Comparison of ENCODE assay signal across 8 cellular contexts in the genomic region with DNA sequence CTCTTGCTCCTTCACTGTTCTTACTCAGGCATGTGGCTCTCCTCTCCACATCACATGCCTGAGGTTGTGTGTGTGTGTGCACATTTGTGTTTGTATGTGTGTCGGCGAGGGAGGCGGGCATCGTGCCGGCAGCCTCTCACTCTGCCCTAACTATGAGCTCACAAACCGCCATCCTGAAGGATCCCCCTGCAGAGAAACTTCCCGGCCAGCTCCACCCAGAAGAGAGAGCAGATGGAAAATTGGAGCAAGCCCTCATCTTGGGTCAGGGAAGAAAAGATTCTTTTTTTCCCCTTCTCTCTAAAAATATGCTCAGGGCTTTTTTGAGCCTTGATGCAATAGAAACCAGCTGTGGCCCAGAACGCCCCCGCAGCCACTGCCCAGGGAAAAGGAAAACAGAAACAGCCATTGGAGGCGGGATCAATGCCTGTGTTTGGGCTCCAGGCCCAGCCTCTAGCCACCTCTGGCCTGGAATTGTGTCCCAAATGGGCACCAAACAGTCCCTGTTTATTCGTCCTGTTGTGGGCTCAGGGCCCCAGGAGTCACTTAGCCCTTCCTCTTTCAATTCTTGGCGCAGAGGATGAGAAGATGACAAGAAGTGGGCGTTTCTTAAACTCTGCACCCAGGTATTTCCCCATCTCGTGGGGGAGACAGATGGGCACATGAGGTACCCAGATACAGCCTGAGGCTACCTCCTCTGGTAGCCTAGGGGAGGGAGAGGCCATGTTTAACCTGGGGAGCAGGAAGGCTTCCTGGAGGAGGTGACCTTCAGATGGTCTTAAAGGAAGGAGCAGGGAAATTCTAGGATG.
DNase-seq lines count a peak whose midpoint lies in the region; ATAC-seq and TF ChIP-seq lines count a peak whose summit lies in the region.

No MANE protein-coding gene starts in this region.

- H3K27ac Mint-ChIP-seq in mesothelial cell of epicardium, result peak overlapping the region; percentile 83

- no peaks in the 10 kb centered on the region for H3K27me3 Mint-ChIP-seq in mesothelial cell of epicardium (ENCODE audit: low read depth)

- TF ChIP-seq CTCF in AG09319 (IDR thresholded peaks at IDR 0.05; ENCODE audit: low read depth, low read length), result no peak
- no peak for TF ChIP-seq CTCF in mesothelial cell of epicardium (IDR thresholded peaks at IDR 0.05; ENCODE audit: unreplicated experiment)

- ATAC-seq in GM21737 (IDR thresholded peaks at IDR 0.05; ENCODE audit: unreplicated experiment), result peak; percentile 50
- ATAC-seq in GM21515 (IDR thresholded peaks at IDR 0.05; ENCODE audit: unreplicated experiment), result no peak

- no peaks in the 10 kb centered on the region for H3K36me3 Mint-ChIP-seq in mesothelial cell of epicardium

- peaks cover 25% of the 10 kb centered on the region for H3K4me1 Mint-ChIP-seq in mesothelial cell of epicardium

- H3K4me3 Mint-ChIP-seq in mesothelial cell of epicardium, result no peak overlapping the region

- DNase-seq in AG09319 (ENCODE audit: extremely low read depth, low read depth) (peak; percentile 60), astrocyte of the hippocampus (ENCODE audit: low read depth, low spot score) (peak; percentile 56), mesothelial cell of epicardium (ENCODE audit: low spot score in 2 of 2, unreplicated experiment in 2 of 2) (no peak), NCI-H524 (lab: John Stamatoyannopoulos, UW) (no peak), cerebellar cortex (ENCODE audit: low spot score) (no peak), GF-D8 (lab: John Stamatoyannopoulos, UW) (no peak)

- no peaks in the 10 kb centered on the region for H3K9me3 Mint-ChIP-seq in mesothelial cell of epicardium

Comparison
In these comparisons a context has a peak if more than half of its experiments do, and no peak if none do; other contexts are left out.
1. DNase-seq: peak in AG09319 (single experiment) and astrocyte of the hippocampus (single experiment); none in mesothelial cell of epicardium (0 of 2), NCI-H524 (0 of 2), cerebellar cortex (single experiment) and GF-D8 (single experiment).